Comparison of ENCODE assay signal across 1 cellular context in the genomic region with DNA sequence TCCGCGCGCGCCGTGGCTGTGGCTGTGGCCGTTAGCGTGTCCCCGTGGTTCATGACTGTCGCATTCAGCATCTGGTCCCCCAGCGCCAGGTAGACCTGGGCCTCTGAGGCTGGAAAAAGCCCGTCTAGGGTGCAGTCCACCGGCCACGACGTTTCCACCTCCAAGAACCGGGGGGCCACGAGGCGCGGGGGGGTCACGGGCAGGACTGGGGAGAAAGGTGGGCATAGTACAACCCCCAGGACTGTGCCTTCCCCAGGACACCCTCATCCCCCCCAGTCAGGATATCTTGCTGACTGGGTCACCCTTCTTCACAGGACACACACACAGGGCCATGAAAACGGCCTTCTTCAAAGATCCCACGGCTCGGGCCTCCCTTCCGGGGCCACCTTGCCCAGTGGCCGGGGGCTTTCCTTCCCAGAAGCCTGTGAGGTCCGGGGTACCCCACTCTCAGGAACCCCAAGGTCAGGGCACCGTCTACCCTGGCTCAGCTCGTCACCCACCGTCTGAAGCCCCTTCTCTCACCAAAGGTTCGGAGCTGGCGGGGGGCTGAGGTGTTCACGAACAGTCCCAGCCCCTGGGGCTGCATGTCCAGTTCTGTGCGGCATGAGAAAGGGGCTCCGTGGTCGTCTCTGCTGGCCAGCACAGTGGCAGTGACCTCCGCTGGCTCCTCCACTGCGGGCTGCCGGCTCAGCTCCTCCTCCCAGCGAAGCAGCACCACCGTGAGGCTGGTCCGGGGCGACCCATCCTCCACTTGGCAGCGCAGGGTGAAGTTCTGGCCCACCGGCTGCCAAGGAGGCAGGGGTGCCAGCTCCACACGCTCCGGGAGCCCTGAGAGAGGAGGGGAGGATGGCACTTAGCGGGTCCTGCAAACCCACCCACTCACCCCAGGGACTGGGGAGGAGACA.
TF ChIP-seq lines count a peak whose summit lies in the region.

No MANE protein-coding gene starts in this region.

TF ChIP-seq in K562, 482 proteins besides CTCF, POLR2A, EP300 and RAD21 (continued from another document):
- TF ChIP-seq TOE1 (IDR thresholded peaks at IDR 0.05; ENCODE audit: borderline replicate concordance) (no peak), TOE1 (CRISPR knock-in tag; IDR thresholded peaks at IDR 0.05; ENCODE audit: borderline replicate concordance, low read depth) (no peak), MTF1 (CRISPR knock-in tag; IDR thresholded peaks at IDR 0.05; ENCODE audit: borderline replicate concordance) (no peak), HDAC8 (tag; IDR thresholded peaks at IDR 0.05) (no peak), L3MBTL2 (IDR thresholded peaks at IDR 0.05) (0 out of 2 replicates have a peak, but pooled peaks have one; percentile 5), BRD4 (IDR thresholded peaks at IDR 0.05) (no peak), ZNF12 (CRISPR knock-in tag; IDR thresholded peaks at IDR 0.05) (0 out of 2 replicates have a peak, but pooled peaks have one; percentile 26), WHSC1 (IDR thresholded peaks at IDR 0.05; ENCODE audit: low read length) (no peak), OTX1 (CRISPR knock-in tag; IDR thresholded peaks at IDR 0.05) (no peak), SP1 (CRISPR knock-in tag; IDR thresholded peaks at IDR 0.05) (peak; percentile 23; the same call in 1 of the 2 replicates), ZNF444 (CRISPR knock-in tag; IDR thresholded peaks at IDR 0.05) (no peak), ARID3B (CRISPR knock-in tag; IDR thresholded peaks at IDR 0.05; ENCODE audit: borderline replicate concordance) (no peak), HDAC2 (IDR thresholded peaks at IDR 0.05) (0 out of 2 replicates have a peak, but pooled peaks have one; percentile 4), E2F6 (IDR thresholded peaks at IDR 0.05; ENCODE audit: borderline replicate concordance in 1 of 2, extremely low read depth in 1 of 2, insufficient read depth in 1 of 2, insufficient read length in 1 of 2, low read depth in 1 of 2, low read length in 1 of 2, poor library complexity in 1 of 2, severe bottlenecking in 1 of 2) (no peak), SIRT6 (IDR thresholded peaks at IDR 0.05; ENCODE audit: low read depth, low read length) (no peak), SUPT5H (IDR thresholded peaks at IDR 0.05) (no peak), FOXK2 (conservative IDR thresholded peaks at IDR 0.05 in 1 of 2, IDR thresholded peaks at IDR 0.05 in 1 of 2; ENCODE audit: low read depth in 2 of 2) (no peak), TCF7 (IDR thresholded peaks at IDR 0.05; ENCODE audit: borderline replicate concordance) (no peak), ZNF354B (CRISPR knock-in tag; IDR thresholded peaks at IDR 0.05) (no peak), ELF1 (tag; IDR thresholded peaks at IDR 0.05) (no peak)
- TF ChIP-seq, protein P1, sequence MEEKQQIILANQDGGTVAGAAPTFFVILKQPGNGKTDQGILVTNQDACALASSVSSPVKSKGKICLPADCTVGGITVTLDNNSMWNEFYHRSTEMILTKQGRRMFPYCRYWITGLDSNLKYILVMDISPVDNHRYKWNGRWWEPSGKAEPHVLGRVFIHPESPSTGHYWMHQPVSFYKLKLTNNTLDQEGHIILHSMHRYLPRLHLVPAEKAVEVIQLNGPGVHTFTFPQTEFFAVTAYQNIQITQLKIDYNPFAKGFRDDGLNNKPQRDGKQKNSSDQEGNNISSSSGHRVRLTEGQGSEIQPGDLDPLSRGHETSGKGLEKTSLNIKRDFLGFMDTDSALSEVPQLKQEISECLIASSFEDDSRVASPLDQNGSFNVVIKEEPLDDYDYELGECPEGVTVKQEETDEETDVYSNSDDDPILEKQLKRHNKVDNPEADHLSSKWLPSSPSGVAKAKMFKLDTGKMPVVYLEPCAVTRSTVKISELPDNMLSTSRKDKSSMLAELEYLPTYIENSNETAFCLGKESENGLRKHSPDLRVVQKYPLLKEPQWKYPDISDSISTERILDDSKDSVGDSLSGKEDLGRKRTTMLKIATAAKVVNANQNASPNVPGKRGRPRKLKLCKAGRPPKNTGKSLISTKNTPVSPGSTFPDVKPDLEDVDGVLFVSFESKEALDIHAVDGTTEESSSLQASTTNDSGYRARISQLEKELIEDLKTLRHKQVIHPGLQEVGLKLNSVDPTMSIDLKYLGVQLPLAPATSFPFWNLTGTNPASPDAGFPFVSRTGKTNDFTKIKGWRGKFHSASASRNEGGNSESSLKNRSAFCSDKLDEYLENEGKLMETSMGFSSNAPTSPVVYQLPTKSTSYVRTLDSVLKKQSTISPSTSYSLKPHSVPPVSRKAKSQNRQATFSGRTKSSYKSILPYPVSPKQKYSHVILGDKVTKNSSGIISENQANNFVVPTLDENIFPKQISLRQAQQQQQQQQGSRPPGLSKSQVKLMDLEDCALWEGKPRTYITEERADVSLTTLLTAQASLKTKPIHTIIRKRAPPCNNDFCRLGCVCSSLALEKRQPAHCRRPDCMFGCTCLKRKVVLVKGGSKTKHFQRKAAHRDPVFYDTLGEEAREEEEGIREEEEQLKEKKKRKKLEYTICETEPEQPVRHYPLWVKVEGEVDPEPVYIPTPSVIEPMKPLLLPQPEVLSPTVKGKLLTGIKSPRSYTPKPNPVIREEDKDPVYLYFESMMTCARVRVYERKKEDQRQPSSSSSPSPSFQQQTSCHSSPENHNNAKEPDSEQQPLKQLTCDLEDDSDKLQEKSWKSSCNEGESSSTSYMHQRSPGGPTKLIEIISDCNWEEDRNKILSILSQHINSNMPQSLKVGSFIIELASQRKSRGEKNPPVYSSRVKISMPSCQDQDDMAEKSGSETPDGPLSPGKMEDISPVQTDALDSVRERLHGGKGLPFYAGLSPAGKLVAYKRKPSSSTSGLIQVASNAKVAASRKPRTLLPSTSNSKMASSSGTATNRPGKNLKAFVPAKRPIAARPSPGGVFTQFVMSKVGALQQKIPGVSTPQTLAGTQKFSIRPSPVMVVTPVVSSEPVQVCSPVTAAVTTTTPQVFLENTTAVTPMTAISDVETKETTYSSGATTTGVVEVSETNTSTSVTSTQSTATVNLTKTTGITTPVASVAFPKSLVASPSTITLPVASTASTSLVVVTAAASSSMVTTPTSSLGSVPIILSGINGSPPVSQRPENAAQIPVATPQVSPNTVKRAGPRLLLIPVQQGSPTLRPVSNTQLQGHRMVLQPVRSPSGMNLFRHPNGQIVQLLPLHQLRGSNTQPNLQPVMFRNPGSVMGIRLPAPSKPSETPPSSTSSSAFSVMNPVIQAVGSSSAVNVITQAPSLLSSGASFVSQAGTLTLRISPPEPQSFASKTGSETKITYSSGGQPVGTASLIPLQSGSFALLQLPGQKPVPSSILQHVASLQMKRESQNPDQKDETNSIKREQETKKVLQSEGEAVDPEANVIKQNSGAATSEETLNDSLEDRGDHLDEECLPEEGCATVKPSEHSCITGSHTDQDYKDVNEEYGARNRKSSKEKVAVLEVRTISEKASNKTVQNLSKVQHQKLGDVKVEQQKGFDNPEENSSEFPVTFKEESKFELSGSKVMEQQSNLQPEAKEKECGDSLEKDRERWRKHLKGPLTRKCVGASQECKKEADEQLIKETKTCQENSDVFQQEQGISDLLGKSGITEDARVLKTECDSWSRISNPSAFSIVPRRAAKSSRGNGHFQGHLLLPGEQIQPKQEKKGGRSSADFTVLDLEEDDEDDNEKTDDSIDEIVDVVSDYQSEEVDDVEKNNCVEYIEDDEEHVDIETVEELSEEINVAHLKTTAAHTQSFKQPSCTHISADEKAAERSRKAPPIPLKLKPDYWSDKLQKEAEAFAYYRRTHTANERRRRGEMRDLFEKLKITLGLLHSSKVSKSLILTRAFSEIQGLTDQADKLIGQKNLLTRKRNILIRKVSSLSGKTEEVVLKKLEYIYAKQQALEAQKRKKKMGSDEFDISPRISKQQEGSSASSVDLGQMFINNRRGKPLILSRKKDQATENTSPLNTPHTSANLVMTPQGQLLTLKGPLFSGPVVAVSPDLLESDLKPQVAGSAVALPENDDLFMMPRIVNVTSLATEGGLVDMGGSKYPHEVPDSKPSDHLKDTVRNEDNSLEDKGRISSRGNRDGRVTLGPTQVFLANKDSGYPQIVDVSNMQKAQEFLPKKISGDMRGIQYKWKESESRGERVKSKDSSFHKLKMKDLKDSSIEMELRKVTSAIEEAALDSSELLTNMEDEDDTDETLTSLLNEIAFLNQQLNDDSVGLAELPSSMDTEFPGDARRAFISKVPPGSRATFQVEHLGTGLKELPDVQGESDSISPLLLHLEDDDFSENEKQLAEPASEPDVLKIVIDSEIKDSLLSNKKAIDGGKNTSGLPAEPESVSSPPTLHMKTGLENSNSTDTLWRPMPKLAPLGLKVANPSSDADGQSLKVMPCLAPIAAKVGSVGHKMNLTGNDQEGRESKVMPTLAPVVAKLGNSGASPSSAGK (IDR thresholded peaks at IDR 0.05), result no peak; the same call in 1 of the 2 replicates
- TF ChIP-seq, protein P2, sequence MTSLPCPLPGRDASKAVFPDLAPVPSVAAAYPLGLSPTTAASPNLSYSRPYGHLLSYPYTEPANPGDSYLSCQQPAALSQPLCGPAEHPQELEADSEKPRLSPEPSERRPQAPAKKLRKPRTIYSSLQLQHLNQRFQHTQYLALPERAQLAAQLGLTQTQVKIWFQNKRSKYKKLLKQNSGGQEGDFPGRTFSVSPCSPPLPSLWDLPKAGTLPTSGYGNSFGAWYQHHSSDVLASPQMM (CRISPR knock-in tag; IDR thresholded peaks at IDR 0.05), result no peak
- TF ChIP-seq, protein P3, sequence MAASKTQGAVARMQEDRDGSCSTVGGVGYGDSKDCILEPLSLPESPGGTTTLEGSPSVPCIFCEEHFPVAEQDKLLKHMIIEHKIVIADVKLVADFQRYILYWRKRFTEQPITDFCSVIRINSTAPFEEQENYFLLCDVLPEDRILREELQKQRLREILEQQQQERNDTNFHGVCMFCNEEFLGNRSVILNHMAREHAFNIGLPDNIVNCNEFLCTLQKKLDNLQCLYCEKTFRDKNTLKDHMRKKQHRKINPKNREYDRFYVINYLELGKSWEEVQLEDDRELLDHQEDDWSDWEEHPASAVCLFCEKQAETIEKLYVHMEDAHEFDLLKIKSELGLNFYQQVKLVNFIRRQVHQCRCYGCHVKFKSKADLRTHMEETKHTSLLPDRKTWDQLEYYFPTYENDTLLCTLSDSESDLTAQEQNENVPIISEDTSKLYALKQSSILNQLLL (CRISPR knock-in tag; IDR thresholded peaks at IDR 0.05; ENCODE audit: borderline replicate concordance), result no peak
